ENCODE assay signal across 28 cellular contexts in genomic region chr5:112787896-112788295, GRCh38.
"Had no signal": no experiment of that assay in that cellular context is flagged by ENCODE, and none has a peak within 500 bp of the region (broad histone marks: within the 10 kb centered on the region; RNA-seq: fewer than 3 reads in every experiment).

No MANE protein-coding gene starts in this region.

- H3K9me3 Mint-ChIP-seq: dendritic cell treated with granulocyte-macrophage colony-stimulating factor and Interleukin-4, amounts not matched to agents 40 ng/mL and 50 ng/mL, for 4 days; memory B cell; mesothelial cell of epicardium; naive thymus-derived CD4-positive, alpha-beta T cell; nephron; neural progenitor cell; stimulated activated effector memory CD8-positive, alpha-beta T cell treated with anti-CD3 and anti-CD28 coated beads, Interleukin-12 subunit alpha, Interleukin-12 subunit beta, amount 100 ng/mL, for 72 hours had no signal

- H2AFZ ChIP-seq: neural progenitor cell had no signal

- H3K4me3 ChIP-seq: colonic mucosa, esophagus muscularis mucosa, heart right ventricle, left ventricle myocardium inferior, lower lobe of right lung, neural progenitor cell, prostate gland, right atrium auricular region, stomach, thyroid gland had no signal

- H3K36me3 ChIP-seq: colonic mucosa, prostate gland had no signal

- H3K4me1 ChIP-seq: colonic mucosa, esophagus muscularis mucosa, heart right ventricle, left ventricle myocardium inferior, lower lobe of right lung, neural progenitor cell, prostate gland, right atrium auricular region, stomach, thyroid gland had no signal

- ATAC-seq: heart right ventricle; left colon; lower lobe of right lung; naive thymus-derived CD4-positive, alpha-beta T cell; sciatic nerve; stimulated activated effector memory CD8-positive, alpha-beta T cell treated with anti-CD3 and anti-CD28 coated beads, Interleukin-12 subunit alpha, Interleukin-12 subunit beta, amount 100 ng/mL, for 72 hours had no signal

- H3K27ac Mint-ChIP-seq: dendritic cell treated with granulocyte-macrophage colony-stimulating factor and Interleukin-4, amounts not matched to agents 40 ng/mL and 50 ng/mL, for 4 days; memory B cell; mesothelial cell of epicardium; naive thymus-derived CD4-positive, alpha-beta T cell; nephron; neural progenitor cell; stimulated activated effector memory CD8-positive, alpha-beta T cell treated with anti-CD3 and anti-CD28 coated beads, Interleukin-12 subunit alpha, Interleukin-12 subunit beta, amount 100 ng/mL, for 72 hours had no signal

- DNase-seq: colonic mucosa; effector CD8-positive, alpha-beta T cell; foreskin melanocyte; glutamatergic neuron; heart right ventricle; hippocampal formation; islet precursor cell; kidney glomerular epithelial cell; left colon; left ventricle myocardium inferior; lower lobe of right lung; naive thymus-derived CD4-positive, alpha-beta T cell; stimulated activated CD4-positive, alpha-beta T cell treated with anti-CD3 and anti-CD28 coated beads, Interleukin-2, amount 100 ng/mL, for 24 hours; stimulated activated CD4-positive, alpha-beta T cell treated with anti-CD3 and anti-CD28 coated beads, Interleukin-4, amount 100 ng/mL, for 24 hours; stimulated activated naive CD4-positive, alpha-beta T cell treated with Interleukin-2 at 50 U/mL for 16 hours; stomach; thyroid gland had no signal

- H3K27me3 Mint-ChIP-seq: dendritic cell treated with granulocyte-macrophage colony-stimulating factor and Interleukin-4, amounts not matched to agents 40 ng/mL and 50 ng/mL, for 4 days; memory B cell; naive thymus-derived CD4-positive, alpha-beta T cell had no signal

- H3K4me3 Mint-ChIP-seq: dendritic cell treated with granulocyte-macrophage colony-stimulating factor and Interleukin-4, amounts not matched to agents 40 ng/mL and 50 ng/mL, for 4 days; memory B cell; mesothelial cell of epicardium; naive thymus-derived CD4-positive, alpha-beta T cell; nephron; neural progenitor cell; stimulated activated effector memory CD8-positive, alpha-beta T cell treated with anti-CD3 and anti-CD28 coated beads, Interleukin-12 subunit alpha, Interleukin-12 subunit beta, amount 100 ng/mL, for 72 hours had no signal

- H3K9me3 ChIP-seq: colonic mucosa, esophagus muscularis mucosa, heart right ventricle, left ventricle myocardium inferior, lower lobe of right lung, prostate gland, right atrium auricular region, stomach, thyroid gland had no signal

- H3K4me2 ChIP-seq: neural progenitor cell had no signal

- FAIRE-seq: endothelial cell of umbilical vein had no signal

- H3K9ac ChIP-seq: neural progenitor cell had no signal

- H3K27me3 ChIP-seq: colonic mucosa, esophagus muscularis mucosa, heart right ventricle, neural progenitor cell, right atrium auricular region, stomach, thyroid gland had no signal

- H3K4me1 Mint-ChIP-seq: mesothelial cell of epicardium; naive thymus-derived CD4-positive, alpha-beta T cell; nephron; neural progenitor cell; stimulated activated effector memory CD8-positive, alpha-beta T cell treated with anti-CD3 and anti-CD28 coated beads, Interleukin-12 subunit alpha, Interleukin-12 subunit beta, amount 100 ng/mL, for 72 hours had no signal

- H3K27ac ChIP-seq: colonic mucosa, esophagus muscularis mucosa, heart right ventricle, left ventricle myocardium inferior, lower lobe of right lung, neural progenitor cell, prostate gland, right atrium auricular region, stomach, thyroid gland had no signal
